ENCODE assay signal across 21 cellular contexts in the genomic region with DNA sequence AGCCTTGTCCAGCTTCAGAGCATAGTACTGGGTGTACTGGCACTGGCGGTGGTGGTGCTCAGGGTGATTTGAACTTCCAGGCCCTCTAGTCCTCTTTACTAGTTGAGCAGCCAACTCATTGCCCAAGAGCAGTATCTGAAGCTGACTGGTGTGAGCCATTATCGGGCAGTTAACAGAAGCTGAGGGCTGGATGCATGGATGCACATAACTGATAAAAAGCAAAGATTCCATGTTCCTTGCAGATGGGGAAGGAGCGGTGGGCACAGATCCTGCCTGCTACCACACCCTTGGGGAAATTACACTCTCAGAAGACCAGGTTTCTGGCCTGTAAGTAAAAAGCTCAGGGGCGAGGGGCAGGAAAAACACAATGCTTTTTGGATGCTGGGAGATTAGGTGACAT.
"Had no signal": no experiment of that assay in that cellular context is flagged by ENCODE, and none has a peak within 500 bp of the region (broad histone marks: within the 10 kb centered on the region; RNA-seq: fewer than 3 reads in every experiment).

No MANE protein-coding gene starts in this region.

- H3K4me3 ChIP-seq: esophagus muscularis mucosa, gastrocnemius medialis, psoas muscle, spleen, stomach had no signal

- H3K4me1 ChIP-seq: esophagus muscularis mucosa, gastrocnemius medialis, psoas muscle, spleen, stomach had no signal

- DNase-seq: effector memory CD8-positive, alpha-beta T cell; gastrocnemius medialis; islet precursor cell; mammary epithelial cell; natural killer cell; occipital lobe; psoas muscle; spleen; stimulated activated CD4-positive, alpha-beta T cell treated with anti-CD3 and anti-CD28 coated beads, Interleukin-15, amount 100 ng/mL, for 24 hours; stimulated activated CD4-positive, alpha-beta T cell treated with anti-CD3 and anti-CD28 coated beads, Interleukin-1b, Interleukin-23, amount 100 ng/mL, for 48 hours; stimulated activated CD4-positive, alpha-beta T cell treated with anti-CD3 and anti-CD28 coated beads, Interleukin-4, amount 100 ng/mL, for 24 hours; stomach; substantia nigra; trophoblast cell had no signal

- H3K27me3 ChIP-seq: esophagus muscularis mucosa, gastrocnemius medialis, spleen, stomach had no signal

- H3K4me3 Mint-ChIP-seq: dendritic cell treated with granulocyte-macrophage colony-stimulating factor and Interleukin-4, amounts not matched to agents 40 ng/mL and 50 ng/mL, for 4 days; effector memory CD8-positive, alpha-beta T cell; natural killer cell; neural crest cell; stimulated activated memory B cell treated with anti-CD40 and anti-IgM and Interleukin-4, amounts not matched to agents 10 μg/mL and 1 μg/mL and 100 μg/mL, for 72 hours had no signal

- H3K36me3 Mint-ChIP-seq: natural killer cell; stimulated activated memory B cell treated with anti-CD40 and anti-IgM and Interleukin-4, amounts not matched to agents 10 μg/mL and 1 μg/mL and 100 μg/mL, for 72 hours had no signal

- H3K27me3 Mint-ChIP-seq: dendritic cell treated with granulocyte-macrophage colony-stimulating factor and Interleukin-4, amounts not matched to agents 40 ng/mL and 50 ng/mL, for 4 days; effector memory CD8-positive, alpha-beta T cell; stimulated activated memory B cell treated with anti-CD40 and anti-IgM and Interleukin-4, amounts not matched to agents 10 μg/mL and 1 μg/mL and 100 μg/mL, for 72 hours had no signal

- H3K27ac ChIP-seq: epithelial cell of prostate, esophagus muscularis mucosa, gastrocnemius medialis, psoas muscle, spleen, stomach had no signal

- ATAC-seq: effector memory CD8-positive, alpha-beta T cell; gastrocnemius medialis; left lobe of liver; natural killer cell; psoas muscle; sciatic nerve; stimulated activated memory B cell treated with anti-CD40 and anti-IgM and Interleukin-4, amounts not matched to agents 10 μg/mL and 1 μg/mL and 100 μg/mL, for 72 hours had no signal

- H3K4me1 Mint-ChIP-seq: natural killer cell; neural crest cell; stimulated activated memory B cell treated with anti-CD40 and anti-IgM and Interleukin-4, amounts not matched to agents 10 μg/mL and 1 μg/mL and 100 μg/mL, for 72 hours had no signal

- H3K9me3 ChIP-seq: esophagus muscularis mucosa, gastrocnemius medialis, psoas muscle, stomach had no signal

- H3K27ac Mint-ChIP-seq: dendritic cell treated with granulocyte-macrophage colony-stimulating factor and Interleukin-4, amounts not matched to agents 40 ng/mL and 50 ng/mL, for 4 days; effector memory CD8-positive, alpha-beta T cell; natural killer cell; stimulated activated memory B cell treated with anti-CD40 and anti-IgM and Interleukin-4, amounts not matched to agents 10 μg/mL and 1 μg/mL and 100 μg/mL, for 72 hours had no signal

- H3K9me3 Mint-ChIP-seq: neural crest cell had no signal

- H3K36me3 ChIP-seq: esophagus muscularis mucosa, gastrocnemius medialis, spleen, stomach had no signal
